Comparison of ENCODE assay signal across 11 cellular contexts in genomic region chr15:85477730-85478129, GRCh38.
A peak's percentile ranks its signal among the peaks of the same experiment; 100 is the strongest.
DNase-seq lines count a peak whose midpoint lies in the region; ATAC-seq, FAIRE-seq and TF ChIP-seq lines count a peak whose summit lies in the region.
"Had no signal": no experiment of that assay in that cellular context is flagged by ENCODE, and none has a peak within 500 bp of the region (broad histone marks: within the 10 kb centered on the region; RNA-seq: fewer than 3 reads in every experiment).

No MANE protein-coding gene starts in this region.

- no peaks in the 10 kb centered on the region for H3K9me3 ChIP-seq in small intestine (ENCODE audit: control insufficient read depth, low read depth)
- H3K9me3 ChIP-seq: pancreas had no signal

- CTCF ChIA-PET in HEK293T (lab: Yijun Ruan, JAX), result interaction anchor here (0.5 to 1.0 kb wide), 3 partner anchors 8 to 20 kb away, joined by 3 to 4 read pairs (median 4); no protein-coding TSS in a partner anchor

- H2AFZ ChIP-seq in GM23338, result no peak overlapping the region

- ATAC-seq in GM23338, result no peak
- ATAC-seq: pancreas had no signal

- FAIRE-seq in small intestine (lab: Jason Lieb, UNC), result no peak
- FAIRE-seq: pancreas had no signal

- TF ChIP-seq CTCF in AG10803 (conservative IDR thresholded peaks at IDR 0.05; ENCODE audit: low read length) (peak; percentile 22; the same call in 1 of the 2 replicates), GM23338 (conservative IDR thresholded peaks at IDR 0.05; ENCODE audit: low read depth in 2 of 2) (no peak)

- peaks cover 1% of the 10 kb centered on the region for H3K27me3 Mint-ChIP-seq in GM23338 (ENCODE audit: insufficient read depth, low read depth, poor library complexity)

- H3K4me2 ChIP-seq in GM23338, result no peak overlapping the region

- H3K27ac ChIP-seq in small intestine (ENCODE audit: low read depth in 1 of 2, low read length in 1 of 2), result no peak overlapping the region
- no peak overlapping the region for H3K27ac ChIP-seq in GM23338 (ENCODE audit: low read depth)
- H3K27ac ChIP-seq: pancreas had no signal

- H3K27me3 ChIP-seq in small intestine (ENCODE audit: control insufficient read depth in 2 of 2, insufficient read depth in 2 of 2, low read length in 2 of 2) (no peaks in the 10 kb centered on the region), GM23338 (ENCODE audit: insufficient read depth) (no peaks in the 10 kb centered on the region)
- H3K27me3 ChIP-seq: pancreas had no signal

- no peaks in the 10 kb centered on the region for H3K9me2 ChIP-seq in GM23338 (ENCODE audit: insufficient read depth)

- no peak overlapping the region for H3K4me3 Mint-ChIP-seq in GM23338

- H3K4me1 Mint-ChIP-seq in GM23338, result peaks cover 54% of the 10 kb centered on the region

- H3K4me3 ChIP-seq in AG10803 (ENCODE audit: low read length), result no peak overlapping the region
- H3K4me3 ChIP-seq in small intestine (ENCODE audit: low read depth in 1 of 2, low read length in 2 of 2), result no peak overlapping the region
- no peak overlapping the region for H3K4me3 ChIP-seq in GM23338
- H3K4me3 ChIP-seq: pancreas had no signal

- WGBS in small intestine, 3 donors, result 66 to 76% (median 75%) methylated on average over 4 of the region's 4 CpGs

- no peaks in the 10 kb centered on the region for H3K36me3 ChIP-seq in small intestine (ENCODE audit: control insufficient read depth in 2 of 2, insufficient read depth in 2 of 2, low read length in 2 of 2)
- H3K36me3 ChIP-seq in GM23338 (ENCODE audit: insufficient read depth), result no peaks in the 10 kb centered on the region
- H3K36me3 ChIP-seq: pancreas had no signal

- POLR2A ChIA-PET in HEK293T (lab: Yijun Ruan, JAX), result interaction anchor here (0.9 kb wide), 1 partner anchor 12 kb away, joined by 3 read pairs; no protein-coding TSS in a partner anchor

- H3K79me2 ChIP-seq in GM23338 (replicated peaks; ENCODE audit: insufficient read depth), result peaks cover 94% of the 10 kb centered on the region

- H3K9me3 Mint-ChIP-seq in GM23338, result no peaks in the 10 kb centered on the region

- no peak overlapping the region for H3K27ac Mint-ChIP-seq in GM23338

- DNase-seq in AG10803 (ENCODE audit: low read depth) (peak; percentile 44), HEK293T (ENCODE audit: extremely low spot score) (peak; percentile 29), astrocyte of the hippocampus (ENCODE audit: low read depth, low spot score) (peak; percentile 44), left kidney (ENCODE audit: low read depth, low spot score) (peak; percentile 72), HUDEP-2 (lab: John Stamatoyannopoulos, UW; ENCODE audit: unreplicated experiment in 76 of 76) (no peak), midbrain (lab: John Stamatoyannopoulos, UW) (no peak), small intestine (no peak), GM23338 (ENCODE audit: low spot score) (no peak)
- DNase-seq: DND-41, NCI-H1048, pancreas had no signal

- peaks cover 0 to 2% of the 10 kb centered on the region in 2 donors for H3K4me1 ChIP-seq in small intestine (ENCODE audit: control insufficient read depth in 2 of 2, insufficient read depth in 1 of 2, low read depth in 1 of 2, low read length in 1 of 2)
- peaks cover 43% of the 10 kb centered on the region for H3K4me1 ChIP-seq in GM23338 (ENCODE audit: insufficient read depth)

- no peaks in the 10 kb centered on the region for H3F3A ChIP-seq in GM23338 (replicated peaks; ENCODE audit: low read depth)

- H4K20me1 ChIP-seq in GM23338 (replicated peaks; ENCODE audit: insufficient read depth), result peaks cover 27% of the 10 kb centered on the region

- H3K36me3 Mint-ChIP-seq in GM23338 (ENCODE audit: low read depth), result no peaks in the 10 kb centered on the region

TF ChIP-seq in HEK293T, 16 proteins besides CTCF, POLR2A, EP300 and RAD21:
- TF ChIP-seq SUZ12 (IDR thresholded peaks at IDR 0.05), result no peak
- TF ChIP-seq NFRKB (IDR thresholded peaks at IDR 0.05), result no peak
- no peak for TF ChIP-seq ELF4 (IDR thresholded peaks at IDR 0.05)
- TF ChIP-seq PKNOX1 (IDR thresholded peaks at IDR 0.05), result no peak
- no peak for TF ChIP-seq TARDBP (IDR thresholded peaks at IDR 0.05)
- no peak for TF ChIP-seq LEF1 (IDR thresholded peaks at IDR 0.05; ENCODE audit: borderline replicate concordance)
- no peak for TF ChIP-seq ARNT (IDR thresholded peaks at IDR 0.05)
- TF ChIP-seq L3MBTL2 (conservative IDR thresholded peaks at IDR 0.05), result no peak
- TF ChIP-seq SP1 (IDR thresholded peaks at IDR 0.05), result no peak
- TF ChIP-seq HDGF (IDR thresholded peaks at IDR 0.05; ENCODE audit: borderline replicate concordance), result no peak
- no peak for TF ChIP-seq FOXK2 (IDR thresholded peaks at IDR 0.05)
TF ChIP-seq in HEK293T: peak in this region for 0.

TF ChIP-seq in GM23338, 12 proteins besides CTCF, POLR2A, EP300 and RAD21 (continues in another document):
- no peak for TF ChIP-seq EZH2 (IDR thresholded peaks at IDR 0.05; ENCODE audit: low read depth, unreplicated experiment)
- TF ChIP-seq JUNB (IDR thresholded peaks at IDR 0.05; ENCODE audit: unreplicated experiment), result no peak
- TF ChIP-seq ETS1 (IDR thresholded peaks at IDR 0.05), result no peak
- no peak for TF ChIP-seq CREB1 (CRISPR knock-in tag; IDR thresholded peaks at IDR 0.05; ENCODE audit: low read depth)
- no peak for TF ChIP-seq ZNF462 (CRISPR knock-in tag; IDR thresholded peaks at IDR 0.05)
- TF ChIP-seq NANOG (IDR thresholded peaks at IDR 0.05; ENCODE audit: borderline replicate concordance), result no peak
- no peak for TF ChIP-seq STAT1 (IDR thresholded peaks at IDR 0.05; ENCODE audit: unreplicated experiment)
- no peak for TF ChIP-seq ZNF114 (CRISPR knock-in tag; IDR thresholded peaks at IDR 0.05)
- no peak for TF ChIP-seq EZH2phosphoT487 (IDR thresholded peaks at IDR 0.05; ENCODE audit: unreplicated experiment)

Comparison
In these comparisons a context has a peak if more than half of its experiments do, and no peak if none do; other contexts are left out.
1. DNase-seq: peak in AG10803 (single experiment), HEK293T (single experiment), astrocyte of the hippocampus (single experiment) and left kidney (single experiment); none in HUDEP-2 (0 of 76), midbrain (single experiment), small intestine (single experiment) and GM23338 (single experiment).